ENCODE assay signal across 16 cellular contexts in genomic region chr15:33956397-33956796, GRCh38. TPM values are rescaled to one million over a fixed set of nuclear protein-coding genes. Genes with fewer than 3 reads are reported as not detected.
"Had no signal": no experiment of that assay in that cellular context is flagged by ENCODE, and none has a peak within 500 bp of the region (broad histone marks: within the 10 kb centered on the region; RNA-seq: fewer than 3 reads in every experiment).

No MANE protein-coding gene starts in this region.

- ATAC-seq: activated CD8-positive, alpha-beta T cell treated with anti-CD3 and anti-CD28 coated beads for 36 hours; foreskin keratinocyte; natural killer cell; sciatic nerve; stimulated activated naive B cell treated with anti-CD40 and anti-IgM and Interleukin-4, amounts not matched to agents 10 μg/mL and 1 μg/mL and 100 μg/mL, for 72 hours had no signal

- DNase-seq: activated CD4-positive, alpha-beta T cell treated with anti-CD3 and anti-CD28 coated beads, Interleukin-2, amount 10 ng/mL, durations not matched to agents 24 days and 14 days; activated CD8-positive, alpha-beta T cell treated with anti-CD3 and anti-CD28 coated beads for 36 hours; activated naive CD4-positive, alpha-beta T cell treated with Interleukin-2 at 50 U/mL for 16 hours; activated T-cell treated with anti-CD3 and anti-CD28 coated beads, Interleukin-2, amount 50 U/mL, for 1 hour; effector CD4-positive, alpha-beta T cell; esophagus squamous epithelium; foreskin keratinocyte; natural killer cell; stimulated activated CD4-positive, alpha-beta T cell treated with anti-CD3 and anti-CD28 coated beads, Interleukin-4, amount 100 ng/mL, for 4 hours; stimulated activated naive B cell treated with anti-CD40 and anti-IgM and Interleukin-4, amounts not matched to agents 10 μg/mL and 1 μg/mL and 100 μg/mL, for 72 hours; substantia nigra; tibial artery had no signal

- H3K4me1 ChIP-seq: esophagus squamous epithelium, foreskin keratinocyte, pancreas, tibial artery had no signal

- H3K9me3 ChIP-seq: esophagus squamous epithelium, pancreas, tibial artery had no signal

- H3K36me3 ChIP-seq: esophagus squamous epithelium, pancreas, tibial artery had no signal

- H3K27ac ChIP-seq: esophagus squamous epithelium, foreskin keratinocyte, pancreas, tibial artery had no signal

- H3K27me3 ChIP-seq: esophagus squamous epithelium, foreskin keratinocyte, pancreas, tibial artery had no signal

- H3K4me3 ChIP-seq: esophagus squamous epithelium, lung, pancreas, tibial artery had no signal

RNA-seq across cellular contexts. Expression of gene CHRM5, which starts 11.9 kb away (rescaled TPM):
- total RNA-seq: activated CD4-positive, alpha-beta T cell treated with anti-CD3 and anti-CD28 coated beads, Interleukin-2, amount 10 ng/mL, durations not matched to agents 24 days and 14 days; activated CD8-positive, alpha-beta T cell treated with anti-CD3 and anti-CD28 coated beads for 36 hours; activated T-helper 2 cell treated with anti-CD3 and anti-CD28 coated beads, Interferon-gamma antibody, Interleukin-2, Interleukin-4, amounts not matched to agents 10 μg/mL and 5 μg/mL and 100 μg/mL, durations not matched to agents 14 hours and 24 hours and 36 hours; esophagus squamous epithelium; foreskin keratinocyte; pancreas had no signal
- polyA plus RNA-seq: foreskin keratinocyte, pancreas had no signal
